Comparison of ENCODE assay signal across 1 cellular context in genomic region chr2:220893411-220893810, GRCh38.
TF ChIP-seq lines count a peak whose summit lies in the region.

No MANE protein-coding gene starts in this region.

TF ChIP-seq in HEK293, 187 proteins besides CTCF, POLR2A, EP300 and RAD21:
- TF ChIP-seq ZNF302 (tag by site-specific recombination; IDR thresholded peaks at IDR 0.05; ENCODE audit: low read depth) (no peak), HIC1 (tag by site-specific recombination; IDR thresholded peaks at IDR 0.05) (0 out of 2 replicates have a peak, but pooled peaks have one; percentile 30), KLF1 (tag by site-specific recombination; IDR thresholded peaks at IDR 0.05) (no peak), OSR2 (tag by site-specific recombination; IDR thresholded peaks at IDR 0.05) (peak; percentile 33; the same call in 1 of the 2 replicates), ZNF473 (tag by site-specific recombination; IDR thresholded peaks at IDR 0.05) (no peak), PRDM10 (tag by site-specific recombination; IDR thresholded peaks at IDR 0.05) (peak; percentile 29; the same call in 1 of the 2 replicates), ZXDB (tag by site-specific recombination; IDR thresholded peaks at IDR 0.05) (no peak), ZNF10 (tag by site-specific recombination; IDR thresholded peaks at IDR 0.05) (no peak)
